19 cellular contexts compared by ENCODE assay signal in genomic region chr7:157488966-157489365, GRCh38.
"Had no signal": no experiment of that assay in that cellular context is flagged by ENCODE, and none has a peak within 500 bp of the region (broad histone marks: within the 10 kb centered on the region; RNA-seq: fewer than 3 reads in every experiment).

No MANE protein-coding gene starts in this region.

- H3K36me3 ChIP-seq: brain microvascular endothelial cell, colonic mucosa, left lung, pancreas, right lobe of liver, thoracic aorta, upper lobe of right lung had no signal

- H3K4me3 Mint-ChIP-seq: activated B cell treated with CpG ODN at 0.5 μM for 24 hours; activated naive CD4-positive, alpha-beta T cell treated with anti-CD3 and anti-CD28 coated beads for 36 hours; neural crest cell; stimulated activated memory B cell treated with anti-CD40 and anti-IgM and Interleukin-4, amounts not matched to agents 10 μg/mL and 1 μg/mL and 100 μg/mL, for 72 hours had no signal

- H3K9me3 ChIP-seq: colonic mucosa, left lung, pancreas, right lobe of liver, thoracic aorta, upper lobe of right lung had no signal

- H3K27me3 ChIP-seq: brain microvascular endothelial cell, colonic mucosa, pancreas, right lobe of liver, upper lobe of right lung had no signal

- H3K4me1 ChIP-seq: colonic mucosa, left lung, pancreas, right lobe of liver, upper lobe of right lung had no signal

- H3K27ac Mint-ChIP-seq: activated B cell treated with CpG ODN at 0.5 μM for 24 hours; activated naive CD4-positive, alpha-beta T cell treated with anti-CD3 and anti-CD28 coated beads for 36 hours; stimulated activated memory B cell treated with anti-CD40 and anti-IgM and Interleukin-4, amounts not matched to agents 10 μg/mL and 1 μg/mL and 100 μg/mL, for 72 hours had no signal

- H3K27ac ChIP-seq: brain microvascular endothelial cell, colonic mucosa, left lung, pancreas, right lobe of liver, thoracic aorta, upper lobe of right lung had no signal

- H3K4me2 ChIP-seq: smooth muscle cell had no signal

- DNase-seq: activated B cell treated with CpG ODN at 0.5 μM for 24 hours; activated CD4-positive, alpha-beta T cell treated with anti-CD3 and anti-CD28 coated beads for 48 hours; activated naive CD4-positive, alpha-beta T cell treated with anti-CD3 and anti-CD28 coated beads for 36 hours; activated T-cell treated with anti-CD3 and anti-CD28 coated beads, Interleukin-2, amount 50 U/mL, for 1 hour; brain microvascular endothelial cell; central memory CD4-positive, alpha-beta T cell; colonic mucosa; kidney; mammary epithelial cell; pancreas; stimulated activated CD4-positive, alpha-beta T cell treated with anti-CD3 and anti-CD28 coated beads, Interleukin-4, amount 100 ng/mL, for 24 hours; SW 1271; upper lobe of right lung had no signal

- H3K4me3 ChIP-seq: colonic mucosa, left lung, pancreas, right lobe of liver, smooth muscle cell, thoracic aorta, upper lobe of right lung had no signal

- H3K36me3 Mint-ChIP-seq: stimulated activated memory B cell treated with anti-CD40 and anti-IgM and Interleukin-4, amounts not matched to agents 10 μg/mL and 1 μg/mL and 100 μg/mL, for 72 hours had no signal
